In genomic region chr12:56699020-56699661, GRCh38 we compare ENCODE assay signal across 3 cellular contexts.
TF ChIP-seq lines count a peak whose summit lies in the region.

No MANE protein-coding gene starts in this region.

TF ChIP-seq in HEK293, 187 proteins besides CTCF, POLR2A, EP300 and RAD21:
- TF ChIP-seq ZNF146 (tag by site-specific recombination; IDR thresholded peaks at IDR 0.05) (no peak), KLF10 (tag by site-specific recombination; IDR thresholded peaks at IDR 0.05) (peak; percentile 42; the same call in 1 of the 2 replicates)

TF ChIP-seq in K562, 482 proteins besides CTCF, POLR2A, EP300 and RAD21 (continues in another document):
- peak in 1 of 3 experiments; percentile 14 for TF ChIP-seq YY1 (IDR thresholded peaks at IDR 0.05; ENCODE audit: borderline replicate concordance in 1 of 3, control insufficient read depth in 1 of 3, extremely low read depth in 1 of 3, insufficient read depth in 3 of 3, insufficient read length in 1 of 3, insufficient replicate concordance in 2 of 3, low read depth in 1 of 3, low read length in 2 of 3)
- TF ChIP-seq HINFP (tag; conservative IDR thresholded peaks at IDR 0.05; ENCODE audit: low read depth): no peak
- peak; percentile 34; the same call in 1 of the 2 replicates for TF ChIP-seq ETV1 (tag; conservative IDR thresholded peaks at IDR 0.05; ENCODE audit: low read depth)
- no peak for TF ChIP-seq POLR2B (IDR thresholded peaks at IDR 0.05; ENCODE audit: low read depth, partially characterized antibody)
- no peak for TF ChIP-seq ZNF124 (CRISPR knock-in tag; IDR thresholded peaks at IDR 0.05)
- TF ChIP-seq ZNF655 (CRISPR knock-in tag; IDR thresholded peaks at IDR 0.05): no peak
- TF ChIP-seq ARID3A (IDR thresholded peaks at IDR 0.05; ENCODE audit: borderline replicate concordance, low read depth, low read length): peak; percentile 59; the same call in 1 of the 2 replicates
- no peak for TF ChIP-seq CBFA2T3 (IDR thresholded peaks at IDR 0.05)
- no peak for TF ChIP-seq HMGXB4 (CRISPR knock-in tag; IDR thresholded peaks at IDR 0.05)
- 0 out of 2 replicates have a peak, but pooled peaks have one; percentile 36 for TF ChIP-seq EP400 (IDR thresholded peaks at IDR 0.05)
- no peak for TF ChIP-seq SLC30A9 (CRISPR knock-in tag; IDR thresholded peaks at IDR 0.05)
- TF ChIP-seq MCM3 (IDR thresholded peaks at IDR 0.05): no peak
- TF ChIP-seq FUS (optimal IDR thresholded peaks at IDR 0.05; ENCODE audit: low read depth, low read length): no peak
- TF ChIP-seq SMARCA4 (IDR thresholded peaks at IDR 0.05): peak; percentile 11; the same call in 1 of the 2 replicates
- TF ChIP-seq TCF3 (CRISPR knock-in tag; IDR thresholded peaks at IDR 0.05): no peak

TF ChIP-seq in WTC11, 78 proteins besides CTCF, POLR2A, EP300 and RAD21:
- no peak for TF ChIP-seq ELF4 (CRISPR knock-in tag; IDR thresholded peaks at IDR 0.05; ENCODE audit: low read depth)
- TF ChIP-seq ATF1 (CRISPR knock-in tag; IDR thresholded peaks at IDR 0.05): no peak
